Comparison of ENCODE assay signal across 1 cellular context in genomic region chr5:78984611-78985406, GRCh38.
TF ChIP-seq lines count a peak whose summit lies in the region.

Gene ARSB, minus strand, starts transcription at chr5:78985310. Its CDS starts 62 bp downstream, at chr5:78985248.

TF ChIP-seq in HepG2, 621 proteins besides CTCF, POLR2A, EP300 and RAD21 (continued from another document and continues in another):
- TF ChIP-seq IRF9 (CRISPR knock-in tag; IDR thresholded peaks at IDR 0.05; ENCODE audit: borderline replicate concordance) (0 out of 2 replicates have a peak, but pooled peaks have one; percentile 18), ZNF274 (CRISPR knock-in tag; IDR thresholded peaks at IDR 0.05) (peak; percentile 38; the same call in 1 of the 2 replicates), PATZ1 (CRISPR knock-in tag; IDR thresholded peaks at IDR 0.05) (peak; percentile 4; the same call in 1 of the 2 replicates), ZSCAN31 (CRISPR knock-in tag; IDR thresholded peaks at IDR 0.05; ENCODE audit: low read depth) (no peak), ELF3 (CRISPR knock-in tag; IDR thresholded peaks at IDR 0.05) (peak; percentile 17; the same call in 1 of the 2 replicates), ZBTB2 (CRISPR knock-in tag; IDR thresholded peaks at IDR 0.05; ENCODE audit: low read depth) (peak; percentile 63; the same call in 1 of the 2 replicates), DR1 (CRISPR knock-in tag; IDR thresholded peaks at IDR 0.05) (no peak), BATF2 (CRISPR knock-in tag; IDR thresholded peaks at IDR 0.05) (0 out of 2 replicates have a peak, but pooled peaks have one; percentile 32), ASH2L (IDR thresholded peaks at IDR 0.05; ENCODE audit: insufficient read length, low read depth, low read length) (no peak), ZNF816 (CRISPR knock-in tag; IDR thresholded peaks at IDR 0.05; ENCODE audit: borderline replicate concordance) (no peak; the same call in 1 of the 2 replicates), NR2F6 (IDR thresholded peaks at IDR 0.05) (no peak), NR2F6 (CRISPR knock-in tag; IDR thresholded peaks at IDR 0.05) (no peak), SRY (CRISPR knock-in tag; IDR thresholded peaks at IDR 0.05) (peak; percentile 80; the same call in 1 of the 2 replicates), MBD4 (IDR thresholded peaks at IDR 0.05; ENCODE audit: borderline replicate concordance, low read length) (no peak), POLR2G (IDR thresholded peaks at IDR 0.05; ENCODE audit: low read depth, low read length) (peak; percentile 58), ZNF501 (CRISPR knock-in tag; IDR thresholded peaks at IDR 0.05) (0 out of 2 replicates have a peak, but pooled peaks have one; percentile 5), ARNT2 (CRISPR knock-in tag; IDR thresholded peaks at IDR 0.05; ENCODE audit: low read depth) (peak; percentile 72; the same call in 1 of the 2 replicates), ZNF607 (CRISPR knock-in tag; IDR thresholded peaks at IDR 0.05; ENCODE audit: borderline replicate concordance) (peak; percentile 33; the same call in 1 of the 2 replicates), MAF1 (CRISPR knock-in tag; IDR thresholded peaks at IDR 0.05; ENCODE audit: borderline replicate concordance) (no peak), ZSCAN21 (CRISPR knock-in tag; IDR thresholded peaks at IDR 0.05; ENCODE audit: borderline replicate concordance) (peak; percentile 77; the same call in 1 of the 2 replicates), POGK (CRISPR knock-in tag; conservative IDR thresholded peaks at IDR 0.05) (peak; percentile 15; the same call in 1 of the 2 replicates), NONO (IDR thresholded peaks at IDR 0.05) (no peak), NONO (CRISPR knock-in tag; conservative IDR thresholded peaks at IDR 0.05) (peak; percentile 44; the same call in 1 of the 2 replicates), MAZ (IDR thresholded peaks at IDR 0.05; ENCODE audit: borderline replicate concordance, low read depth, low read length) (0 out of 2 replicates have a peak, but pooled peaks have one; percentile 17), MAZ (CRISPR knock-in tag; IDR thresholded peaks at IDR 0.05; ENCODE audit: low read depth) (no peak), YY1 (IDR thresholded peaks at IDR 0.05; ENCODE audit: insufficient read depth, insufficient replicate concordance, low read depth, low read length) (peak; percentile 70), TOPORS (CRISPR knock-in tag; IDR thresholded peaks at IDR 0.05) (peak; percentile 7; the same call in 1 of the 2 replicates), FOSL2 (CRISPR knock-in tag; IDR thresholded peaks at IDR 0.05) (0 out of 2 replicates have a peak, but pooled peaks have one; percentile 18), UBTF (CRISPR knock-in tag; IDR thresholded peaks at IDR 0.05) (peak; percentile 54; the same call in 1 of the 2 replicates), PRDM15 (CRISPR knock-in tag; IDR thresholded peaks at IDR 0.05) (peak; percentile 38; the same call in 1 of the 2 replicates), ZFP91 (CRISPR knock-in tag; IDR thresholded peaks at IDR 0.05; ENCODE audit: borderline replicate concordance) (peak; percentile 30; the same call in 1 of the 2 replicates), TFDP2 (CRISPR knock-in tag; IDR thresholded peaks at IDR 0.05) (peak; percentile 27; the same call in 1 of the 2 replicates), MXI1 (IDR thresholded peaks at IDR 0.05; ENCODE audit: borderline replicate concordance, low read depth, low read length) (peak; percentile 35; the same call in 1 of the 3 replicates), ZNF841 (CRISPR knock-in tag; IDR thresholded peaks at IDR 0.05; ENCODE audit: borderline replicate concordance) (0 out of 2 replicates have a peak, but pooled peaks have one; percentile 49), ZNF574 (CRISPR knock-in tag; IDR thresholded peaks at IDR 0.05) (peak; percentile 49), REL (CRISPR knock-in tag; conservative IDR thresholded peaks at IDR 0.05) (peak; percentile 58; the same call in 1 of the 2 replicates)
